In the genomic region with DNA sequence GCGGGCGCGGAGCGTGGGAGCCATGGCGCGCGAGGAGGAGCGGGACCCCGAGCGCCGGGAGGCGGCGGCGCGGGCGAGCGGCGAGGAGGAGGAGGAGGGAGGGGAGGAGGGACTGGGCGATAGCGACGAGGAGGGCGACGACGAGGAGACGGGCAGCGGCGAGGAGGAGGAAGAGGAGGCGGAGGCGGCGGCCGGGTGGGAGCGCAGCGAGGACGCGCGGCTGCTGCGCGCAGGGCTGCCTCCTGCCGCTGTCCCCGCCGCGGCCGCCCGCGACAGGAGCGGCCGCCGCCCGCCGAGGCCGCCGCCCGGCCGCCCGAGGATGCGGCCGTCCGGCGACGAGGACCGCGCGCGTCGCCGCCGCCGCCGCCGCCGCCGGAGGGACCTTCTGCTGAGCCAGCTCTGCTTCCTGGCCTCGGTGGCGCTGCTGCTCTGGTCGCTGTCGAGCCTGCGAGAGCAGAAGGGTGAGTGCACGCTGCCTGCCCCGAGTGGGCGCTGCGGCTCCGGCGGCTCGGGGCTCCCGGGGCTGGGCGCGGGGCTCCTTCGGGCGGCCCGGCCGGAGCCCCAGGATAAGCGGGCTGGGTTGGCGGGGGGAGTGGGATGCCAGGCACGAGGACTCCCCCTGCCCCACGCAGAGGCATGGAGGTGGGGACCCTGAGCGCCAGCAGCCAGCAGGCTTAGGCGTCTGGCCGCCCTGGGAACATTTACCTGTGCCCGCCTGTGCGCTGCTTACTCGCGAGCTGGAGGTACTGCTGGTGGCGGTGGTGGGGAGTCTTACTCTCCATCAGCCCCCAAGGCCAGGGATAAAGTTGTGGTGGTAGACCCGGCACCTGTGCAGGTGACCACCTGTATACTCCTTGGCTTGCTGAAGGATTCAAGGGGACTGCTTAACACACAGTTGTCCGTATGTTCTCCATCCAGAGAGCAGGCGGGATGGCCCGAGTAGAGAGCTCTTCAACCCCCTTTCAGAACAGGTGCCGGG, we compare ENCODE assay signal across 9 cellular contexts. TPM values are rescaled to one million over a fixed set of nuclear protein-coding genes. Genes with fewer than 3 reads are reported as not detected.
DNase-seq lines count a peak whose midpoint lies in the region; ATAC-seq and TF ChIP-seq lines count a peak whose summit lies in the region.
"Had no signal": no experiment of that assay in that cellular context is flagged by ENCODE, and none has a peak within 500 bp of the region (broad histone marks: within the 10 kb centered on the region; RNA-seq: fewer than 3 reads in every experiment).

A gene (plus strand): TSS at position 119 of the 979 bp plus-strand sequence.

- H3K9ac ChIP-seq in iPS-15b (ENCODE audit: low read depth, low read length): no peak within 1 kb of the TSS

- TF ChIP-seq CTCF in Calu3 (IDR thresholded peaks at IDR 0.05; ENCODE audit: unreplicated experiment): no peak
- no peak for TF ChIP-seq CTCF in brain microvascular endothelial cell (IDR thresholded peaks at IDR 0.05; ENCODE audit: low read depth, low read length, missing control alignments)

- no TSS peak for BruUV-seq in Calu3 (replicated peaks; lab: Mats Ljungman, UMichigan)

- H3K4me1 Mint-ChIP-seq in Calu3 (ENCODE audit: low read depth, unreplicated experiment): no peaks in the 10 kb centered on the region

- peaks cover 22% of the 10 kb centered on the region for H3K27me3 ChIP-seq in brain microvascular endothelial cell (replicated peaks)
- peaks cover 35% of the 10 kb centered on the region for H3K27me3 ChIP-seq in iPS-15b (ENCODE audit: control insufficient read depth, insufficient read depth, low read length)

- no peaks in the 10 kb centered on the region for H3K9me3 Mint-ChIP-seq in Calu3 (ENCODE audit: low read depth, unreplicated experiment)

- intact Hi-C loops in Calu3 (cut with micrococcal nuclease; ENCODE audit: unreplicated experiment): no loop called here
- intact Hi-C loops in sciatic nerve (cut with DNase I): no loop called here

- no peaks in the 10 kb centered on the region for H3K36me3 Mint-ChIP-seq in Calu3 (ENCODE audit: insufficient read depth, unreplicated experiment)

- no peak within 1 kb of the TSS for H3K27ac ChIP-seq in brain microvascular endothelial cell

- ATAC-seq in GM19397 (IDR thresholded peaks at IDR 0.05; ENCODE audit: unreplicated experiment): peak; percentile 62
- peak; percentile 84 for ATAC-seq in sciatic nerve
- ATAC-seq: K562 had no signal

- in situ Hi-C loops in brain microvascular endothelial cell (cut with HindIII; ENCODE audit: low pct_ligation_motif_present, low sequenced_read_pairs): no loop called here

- H3K4me1 ChIP-seq in iPS-15b (ENCODE audit: control insufficient read depth, insufficient read depth, low read length): peaks cover 7% of the 10 kb centered on the region

- CTCF ChIA-PET in Calu3 (lab: Charles Lee): no interaction called here

- H3K27ac Mint-ChIP-seq in Calu3 (ENCODE audit: unreplicated experiment): no peak within 1 kb of the TSS

- H3K36me3 ChIP-seq in brain microvascular endothelial cell (replicated peaks) (no peaks in the 10 kb centered on the region), iPS-15b (ENCODE audit: control insufficient read depth, insufficient read depth, low read length) (no peaks in the 10 kb centered on the region)

- peaks cover 41% of the 10 kb centered on the region for H3K27me3 Mint-ChIP-seq in Calu3 (ENCODE audit: unreplicated experiment)

- DNase-seq in Calu3 (peak; percentile 47), NCI-H2196 (lab: John Stamatoyannopoulos, UW; ENCODE audit: unreplicated experiment) (peak; percentile 72), brain microvascular endothelial cell (no peak), sciatic nerve (ENCODE audit: low spot score) (peak; percentile 84), cortex of kidney (lab: John Stamatoyannopoulos, UW) (no peak), NCI-H1048 (lab: John Stamatoyannopoulos, UW) (no peak)

- H3K4me3 Mint-ChIP-seq in Calu3 (ENCODE audit: low read depth, unreplicated experiment): peak within 1 kb of the TSS; percentile 40

- H3K9me3 ChIP-seq in iPS-15b (ENCODE audit: control insufficient read depth, insufficient read depth, low read length): no peaks in the 10 kb centered on the region

- peak within 1 kb of the TSS; percentile 20 for H3K4me3 ChIP-seq in brain microvascular endothelial cell (ENCODE audit: low read depth, low read length)
- H3K4me3 ChIP-seq in iPS-15b (ENCODE audit: low read depth, low read length): peak within 1 kb of the TSS; percentile 60
- H3K4me3 ChIP-seq: K562 had no signal

RNA-seq across cellular contexts. Expression of the gene that starts here (rescaled TPM):
- not detected in 2 replicates for total RNA-seq in Calu3 (2022)
- 2.0 TPM for total RNA-seq in sciatic nerve
- total RNA-seq: K562 had no signal

Comparison
In these comparisons a context has a peak if more than half of its experiments do, and no peak if none do; other contexts are left out.
1. Peak in DNase-seq in Calu3; RNA of the gene not detected or under 1 TPM.
2. DNase-seq: peak in NCI-H2196 (single experiment) and sciatic nerve (single experiment); none in brain microvascular endothelial cell (single experiment), cortex of kidney (single experiment) and NCI-H1048 (single experiment).